16 cellular contexts compared by ENCODE assay signal in the genomic region with DNA sequence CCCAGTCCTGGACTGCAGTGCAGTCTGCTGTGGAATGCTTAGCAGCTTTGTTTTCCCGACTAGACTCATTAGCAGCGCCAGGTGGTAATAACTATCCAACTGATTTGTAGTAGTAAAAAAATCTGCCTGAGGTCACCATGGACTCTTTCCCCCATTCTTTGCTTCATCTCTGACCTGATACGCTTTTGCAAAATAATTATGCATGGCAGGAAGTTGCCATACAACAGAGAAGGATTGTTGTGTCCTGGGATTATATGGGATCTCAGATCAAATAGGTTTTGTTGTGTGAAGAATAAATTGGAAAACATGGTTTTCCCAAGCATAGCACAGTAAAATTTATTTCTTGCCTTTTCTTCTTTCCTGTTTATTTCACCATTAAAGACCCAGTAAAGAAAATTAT.
DNase-seq lines count a peak whose midpoint lies in the region; ATAC-seq lines count a peak whose summit lies in the region.
"Had no signal": no experiment of that assay in that cellular context is flagged by ENCODE, and none has a peak within 500 bp of the region (broad histone marks: within the 10 kb centered on the region; RNA-seq: fewer than 3 reads in every experiment).

No MANE protein-coding gene starts in this region.

- DNase-seq in NCI-H526 (lab: John Stamatoyannopoulos, UW) (peak; percentile 13 to 22), NCI-H526 treated with DMSO at 0.1 percent for 48 hours (lab: John Stamatoyannopoulos, UW) (no peak), NCI-H69 (lab: John Stamatoyannopoulos, UW) (peak; percentile 30), foreskin melanocyte (peak; percentile 55), GM19238 (ENCODE audit: insufficient read length, low spot score) (no peak), midbrain (lab: John Stamatoyannopoulos, UW) (no peak)
- DNase-seq: 8988T; CD8-positive, alpha-beta T cell; COR-L47; DMS153; DMS79; GDM1; GOT3; H7 had no signal

- no peak for ATAC-seq in HG02588 (IDR thresholded peaks at IDR 0.05; ENCODE audit: unreplicated experiment)
- no peak for ATAC-seq in HG03159 (IDR thresholded peaks at IDR 0.05; ENCODE audit: unreplicated experiment)
- ATAC-seq: CD8-positive, alpha-beta T cell had no signal

Comparison
In these comparisons a context has a peak if more than half of its experiments do, and no peak if none do; other contexts are left out.
1. DNase-seq: peak in NCI-H526 (2 of 2), NCI-H69 (single experiment) and foreskin melanocyte (single experiment); none in NCI-H526 treated with DMSO at 0.1 percent for 48 hours (single experiment), GM19238 (single experiment) and midbrain (single experiment).